In the genomic region with DNA sequence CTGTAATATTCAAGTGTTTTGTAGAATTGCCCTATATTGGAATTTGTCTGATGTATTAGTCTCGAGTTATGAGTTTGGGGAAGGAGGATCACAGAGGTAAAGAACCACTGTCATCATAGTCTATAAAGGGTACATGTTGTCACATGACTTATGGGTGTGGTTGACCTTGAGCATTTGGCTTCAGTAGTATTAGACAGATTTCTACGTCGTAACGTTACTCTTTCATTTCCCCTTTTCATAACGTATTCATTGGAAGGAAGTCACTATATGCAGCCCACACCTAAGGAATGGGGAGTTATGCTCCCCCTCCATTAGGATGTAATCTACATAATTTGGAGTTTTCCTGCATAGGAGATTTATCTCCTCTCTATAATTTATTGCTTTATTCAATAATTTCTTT, we compare ENCODE assay signal across 14 cellular contexts.
DNase-seq lines count a peak whose midpoint lies in the region; ATAC-seq and TF ChIP-seq lines count a peak whose summit lies in the region.
"Had no signal": no experiment of that assay in that cellular context is flagged by ENCODE, and none has a peak within 500 bp of the region (broad histone marks: within the 10 kb centered on the region; RNA-seq: fewer than 3 reads in every experiment).

No MANE protein-coding gene starts in this region.

- H3K27me3 ChIP-seq in left ventricle myocardium inferior (ENCODE audit: low read depth) = no peaks in the 10 kb centered on the region
- H3K27me3 ChIP-seq: adrenal gland had no signal

- intact Hi-C loops in Right ventricle myocardium superior (cut with DNase I) = no loop called here
- intact Hi-C loops in left ventricle myocardium inferior (cut with micrococcal nuclease) = no loop called here

- no peaks in the 10 kb centered on the region for H3K4me1 ChIP-seq in left ventricle myocardium inferior

- no peaks in the 10 kb centered on the region for H3K36me3 ChIP-seq in left ventricle myocardium inferior
- H3K36me3 ChIP-seq: adrenal gland had no signal

- peak; percentile 34 for ATAC-seq in Right ventricle myocardium superior (ENCODE audit: poor library complexity)
- ATAC-seq in HG03378 (IDR thresholded peaks at IDR 0.05; ENCODE audit: unreplicated experiment) = peak; percentile 88
- no peak for ATAC-seq in GM18873 (IDR thresholded peaks at IDR 0.05; ENCODE audit: low FRiP score, unreplicated experiment)

- DNase-seq in Right ventricle myocardium superior = no peak
- DNase-seq in left ventricle myocardium inferior = no peak
- DNase-seq in RPMI8226 = peak; percentile 54
- no peak for DNase-seq in NCI-H2196 treated with DMSO at 0.1 percent for 48 hours (lab: John Stamatoyannopoulos, UW; ENCODE audit: unreplicated experiment)
- no peak for DNase-seq in NCI-H2171 treated with DMSO at 0.1 percent for 48 hours (lab: John Stamatoyannopoulos, UW)
- no peak for DNase-seq in nucleus accumbens (lab: John Stamatoyannopoulos, UW)
- DNase-seq: adrenal gland; foreskin melanocyte; left cardiac atrium; NCI-H1694; NK-92 treated with Interleukin-12 subunit alpha and Interleukin-12 subunit beta, amount 100 ng/mL, for 24 hours had no signal

- H3K9me3 ChIP-seq in left ventricle myocardium inferior (replicated peaks) = no peaks in the 10 kb centered on the region
- H3K9me3 ChIP-seq: adrenal gland had no signal

- no peak overlapping the region for H3K4me3 ChIP-seq in left ventricle myocardium inferior
- H3K4me3 ChIP-seq: adrenal gland had no signal

- no peak for TF ChIP-seq CTCF in left ventricle myocardium inferior (IDR thresholded peaks at IDR 0.05; ENCODE audit: borderline replicate concordance)

- no peak overlapping the region for H3K27ac ChIP-seq in left ventricle myocardium inferior (replicated peaks)
- H3K27ac ChIP-seq: 22Rv1, adrenal gland had no signal
